ENCODE assay signal across 1 cellular context in genomic region chr11:62456630-62457029, GRCh38.
A peak's percentile ranks its signal among the peaks of the same experiment; 100 is the strongest.
TF ChIP-seq lines count a peak whose summit lies in the region.

No MANE protein-coding gene starts in this region.

TF ChIP-seq in H1, 55 proteins besides CTCF, POLR2A, EP300 and RAD21:
- TF ChIP-seq MAX (IDR thresholded peaks at IDR 0.05) (peak; percentile 79), RBBP5 (IDR thresholded peaks at IDR 0.05; ENCODE audit: borderline replicate concordance, low read depth, low read length) (no peak), SP2 (IDR thresholded peaks at IDR 0.05; ENCODE audit: low read length) (no peak), E2F6 (IDR thresholded peaks at IDR 0.05) (peak; percentile 70; the same call in 1 of the 2 replicates)
